In genomic region chr6:117506180-117506835, GRCh38 we compare ENCODE assay signal across 16 cellular contexts. TPM values are rescaled to one million over a fixed set of nuclear protein-coding genes. Genes with fewer than 3 reads are reported as not detected.
DNase-seq lines count a peak whose midpoint lies in the region; ATAC-seq and TF ChIP-seq lines count a peak whose summit lies in the region.
"Had no signal": no experiment of that assay in that cellular context is flagged by ENCODE, and none has a peak within 500 bp of the region (broad histone marks: within the 10 kb centered on the region; RNA-seq: fewer than 3 reads in every experiment).

No MANE protein-coding gene starts in this region.

- peak overlapping the region; percentile 8 for H3K27ac ChIP-seq in mesodermal cell (ENCODE audit: low read depth, low read length, severe bottlenecking)
- H3K27ac ChIP-seq in sigmoid colon = no peak overlapping the region
- H3K27ac ChIP-seq: KMS-11, ovary had no signal

- no peaks in the 10 kb centered on the region for H3K27me3 ChIP-seq in sigmoid colon
- H3K27me3 ChIP-seq: ovary had no signal

- WGBS in mesodermal cell (ENCODE audit: insufficient coverage in 2 of 2), 2 experiments = 73% methylated on average over 1 of the region's 3 CpGs; no CpG with 5 or more reads in 1 of the 2 experiments
- 75 to 85% methylated on average over 3 of the region's 3 CpGs for WGBS in sigmoid colon, 2 donors

- TF ChIP-seq EP300 in sigmoid colon (IDR thresholded peaks at IDR 0.05) = no peak

- no peak for TF ChIP-seq POLR2A in sigmoid colon (IDR thresholded peaks at IDR 0.05)

- intact Hi-C loops in sigmoid colon (cut with DNase I) = no loop called here

- H3K36me3 ChIP-seq in mesodermal cell (ENCODE audit: control insufficient read depth, insufficient read depth, low read length) = peaks cover 74% of the 10 kb centered on the region
- H3K36me3 ChIP-seq in sigmoid colon = peaks cover 0 to 5% (median 0%) of the 10 kb centered on the region in 4 donors
- H3K36me3 ChIP-seq: ovary had no signal

- TF ChIP-seq CTCF in choroid plexus epithelial cell (conservative IDR thresholded peaks at IDR 0.05; ENCODE audit: low read depth, low read length) = no peak
- TF ChIP-seq CTCF in sigmoid colon (IDR thresholded peaks at IDR 0.05) = no peak

- DNase-seq in AG08395 (ENCODE audit: low spot score) = peak; percentile 39
- DNase-seq in NCI-H226 = peak; percentile 58
- peak; percentile 59 for DNase-seq in choroid plexus epithelial cell (ENCODE audit: low read depth)
- no peak for DNase-seq in sigmoid colon
- no peak for DNase-seq in Kasumi-1 (lab: John Stamatoyannopoulos, UW)
- DNase-seq: ACHN; activated naive CD4-positive, alpha-beta T cell treated with anti-CD3 and anti-CD28 coated beads for 36 hours; NCI-H524; ovary; small intestine had no signal

- H3K9me3 ChIP-seq in mesodermal cell (ENCODE audit: control insufficient read depth, low read length) (no peaks in the 10 kb centered on the region), sigmoid colon (no peaks in the 10 kb centered on the region)
- H3K9me3 ChIP-seq: ovary had no signal

- H3K4me1 ChIP-seq in mesodermal cell (ENCODE audit: control insufficient read depth, insufficient read depth, low read length, poor library complexity, severe bottlenecking) (peaks cover 37% of the 10 kb centered on the region), sigmoid colon (peaks cover 0 to 16% (median 7%) of the 10 kb centered on the region in 4 donors)

- ATAC-seq in HG03108 (IDR thresholded peaks at IDR 0.05; ENCODE audit: unreplicated experiment) (no peak), GM18909 (IDR thresholded peaks at IDR 0.05; ENCODE audit: poor library complexity, unreplicated experiment) (no peak)
- ATAC-seq: activated CD4-positive, CD25-positive, alpha-beta regulatory T cell treated with anti-CD3 and anti-CD28 coated beads, Interleukin-2, amount 50 U/mL, for 24 hours had no signal

- H3K4me3 ChIP-seq in choroid plexus epithelial cell (ENCODE audit: low read depth, low read length) (no peak overlapping the region), mesodermal cell (ENCODE audit: extremely low read depth, insufficient read depth, low read length, poor library complexity, severe bottlenecking) (no peak overlapping the region), sigmoid colon (no peak overlapping the region)
- H3K4me3 ChIP-seq: lung, ovary had no signal

RNA-seq across cellular contexts. Expression of gene DCBLD1, which starts 23.8 kb away (rescaled TPM):
- polyA plus RNA-seq in mesodermal cell (2013, experiment 1 of 2) = 127 TPM
- 110 TPM for polyA plus RNA-seq in mesodermal cell (2013, experiment 2 of 2)
- total RNA-seq in sigmoid colon = 10 to 100 TPM in 2 of 4 donors, 1 to 10 TPM in 2; 5.8 to 16.3 (median 9.7) TPM
- polyA plus RNA-seq in sigmoid colon = 1 to 10 TPM; 2.3 to 6.8 (median 4.2) TPM

Comparison
In these comparisons a context has a peak if more than half of its experiments do, and no peak if none do; other contexts are left out.
1. DNase-seq: peak in AG08395 (single experiment), NCI-H226 (single experiment) and choroid plexus epithelial cell (single experiment); none in sigmoid colon (single experiment) and Kasumi-1 (0 of 2).